Comparison of ENCODE assay signal across 29 cellular contexts in genomic region chr6:87919416-87919815, GRCh38.
"Had no signal": no experiment of that assay in that cellular context is flagged by ENCODE, and none has a peak within 500 bp of the region (broad histone marks: within the 10 kb centered on the region; RNA-seq: fewer than 3 reads in every experiment).

No MANE protein-coding gene starts in this region.

- H3K27me3 Mint-ChIP-seq: activated CD8-positive, alpha-beta T cell treated with anti-CD3 and anti-CD28 coated beads for 36 hours had no signal

- H3K4me3 Mint-ChIP-seq: activated CD4-positive, alpha-beta T cell treated with anti-CD3 and anti-CD28 coated beads, Interleukin-2, amount 10 ng/mL, durations not matched to agents 24 days and 14 days; activated CD8-positive, alpha-beta T cell treated with anti-CD3 and anti-CD28 coated beads for 36 hours; activated naive CD4-positive, alpha-beta T cell treated with anti-CD3 and anti-CD28 coated beads, Interleukin-2, amount 50 U/mL, for 24 hours; activated naive CD8-positive, alpha-beta T cell treated with anti-CD3 and anti-CD28 coated beads, Interleukin-2, amount 10 ng/mL, durations not matched to agents 7 days and 5 days; activated T-cell treated with anti-CD3 and anti-CD28 coated beads, Interleukin-2, amount 50 U/mL, for 72 hours; activated T-helper 17 cell treated with anti-CD3 and anti-CD28 coated beads, Interleukin-2, amount 50 U/mL, for 72 hours; T-helper 1 cell treated with Interleukin-12 subunit alpha and Interleukin-12 subunit beta and Interleukin-4 antibody, amounts not matched to agents 30 μg/mL and 1 μg/mL, for 36 hours; T-helper 2 cell treated with Interferon-gamma antibody and Interleukin-4, amounts not matched to agents 5 μg/mL and 100 μg/mL, for 36 hours had no signal

- H3K27ac ChIP-seq: ascending aorta, breast epithelium, Peyer's patch, SK-N-MC had no signal

- H3K9me3 Mint-ChIP-seq: activated CD4-positive, alpha-beta T cell treated with anti-CD3 and anti-CD28 coated beads, Interleukin-2, amount 10 ng/mL, durations not matched to agents 24 days and 14 days; activated CD8-positive, alpha-beta T cell treated with anti-CD3 and anti-CD28 coated beads for 36 hours; activated naive CD4-positive, alpha-beta T cell treated with anti-CD3 and anti-CD28 coated beads, Interleukin-2, amount 50 U/mL, for 24 hours; activated naive CD8-positive, alpha-beta T cell treated with anti-CD3 and anti-CD28 coated beads, Interleukin-2, amount 10 ng/mL, durations not matched to agents 7 days and 5 days; activated T-cell treated with anti-CD3 and anti-CD28 coated beads, Interleukin-2, amount 50 U/mL, for 72 hours; activated T-helper 17 cell treated with anti-CD3 and anti-CD28 coated beads, Interleukin-2, amount 50 U/mL, for 72 hours; T-helper 1 cell treated with Interleukin-12 subunit alpha and Interleukin-12 subunit beta and Interleukin-4 antibody, amounts not matched to agents 30 μg/mL and 1 μg/mL, for 36 hours; T-helper 2 cell treated with Interferon-gamma antibody and Interleukin-4, amounts not matched to agents 5 μg/mL and 100 μg/mL, for 36 hours had no signal

- H3K27me3 ChIP-seq: ascending aorta, breast epithelium, Peyer's patch, SJCRH30 had no signal

- H3K27ac Mint-ChIP-seq: activated CD4-positive, alpha-beta T cell treated with anti-CD3 and anti-CD28 coated beads, Interleukin-2, amount 10 ng/mL, durations not matched to agents 24 days and 14 days; activated CD8-positive, alpha-beta T cell treated with anti-CD3 and anti-CD28 coated beads for 36 hours; activated naive CD4-positive, alpha-beta T cell treated with anti-CD3 and anti-CD28 coated beads, Interleukin-2, amount 50 U/mL, for 24 hours; activated naive CD8-positive, alpha-beta T cell treated with anti-CD3 and anti-CD28 coated beads, Interleukin-2, amount 10 ng/mL, durations not matched to agents 7 days and 5 days; activated T-cell treated with anti-CD3 and anti-CD28 coated beads, Interleukin-2, amount 50 U/mL, for 72 hours; activated T-helper 17 cell treated with anti-CD3 and anti-CD28 coated beads, Interleukin-2, amount 50 U/mL, for 72 hours; T-helper 1 cell treated with Interleukin-12 subunit alpha and Interleukin-12 subunit beta and Interleukin-4 antibody, amounts not matched to agents 30 μg/mL and 1 μg/mL, for 36 hours; T-helper 2 cell treated with Interferon-gamma antibody and Interleukin-4, amounts not matched to agents 5 μg/mL and 100 μg/mL, for 36 hours had no signal

- H3K4me1 Mint-ChIP-seq: activated naive CD4-positive, alpha-beta T cell treated with anti-CD3 and anti-CD28 coated beads, Interleukin-2, amount 50 U/mL, for 24 hours had no signal

- DNase-seq: activated CD4-positive, alpha-beta T cell treated with anti-CD3 and anti-CD28 coated beads, Interleukin-2, amount 10 ng/mL, durations not matched to agents 24 days and 14 days; activated CD4-positive, alpha-beta T cell treated with anti-CD3 and anti-CD28 coated beads, Interleukin-2, amount 50 U/mL, for 4 hours; activated CD8-positive, alpha-beta T cell treated with anti-CD3 and anti-CD28 coated beads for 36 hours; activated effector memory CD4-positive, alpha-beta T cell treated with anti-CD3 and anti-CD28 coated beads, Interleukin-2, amount 50 U/mL, for 16 hours; activated naive CD4-positive, alpha-beta T cell treated with Interleukin-2 at 50 U/mL for 16 hours; activated naive CD8-positive, alpha-beta T cell treated with anti-CD3 and anti-CD28 coated beads, Interleukin-2, amount 10 ng/mL, durations not matched to agents 7 days and 5 days; activated T-cell treated with anti-CD3 and anti-CD28 coated beads, Interleukin-2, amount 50 U/mL, for 1 hour; activated T-cell treated with anti-CD3 and anti-CD28 coated beads, Interleukin-2, amount 50 U/mL, for 72 hours; amygdala; cortex of kidney; NCI-H1105; NCI-H1417 treated with DMSO at 0.1 percent for 48 hours; NCI-H187 treated with DMSO at 0.1 percent for 48 hours; NCI-H2081; NCI-H2171 treated with DMSO at 0.1 percent for 48 hours; NCI-H345; NCI-H524 treated with DMSO at 0.1 percent for 48 hours; PC-3; Peyer's patch; RPMI8226; SJCRH30 had no signal

- H3K4me3 ChIP-seq: ascending aorta, breast epithelium, Peyer's patch, SJCRH30, SK-N-MC had no signal

- H3K4me1 ChIP-seq: ascending aorta, breast epithelium had no signal

- H3K36me3 ChIP-seq: ascending aorta, breast epithelium, Peyer's patch, SJCRH30 had no signal

- FAIRE-seq: TTC549 had no signal

- H3K9me3 ChIP-seq: Peyer's patch had no signal

- H3K36me3 Mint-ChIP-seq: activated naive CD4-positive, alpha-beta T cell treated with anti-CD3 and anti-CD28 coated beads, Interleukin-2, amount 50 U/mL, for 24 hours; activated naive CD8-positive, alpha-beta T cell treated with anti-CD3 and anti-CD28 coated beads, Interleukin-2, amount 10 ng/mL, durations not matched to agents 7 days and 5 days had no signal
